In the genomic region with DNA sequence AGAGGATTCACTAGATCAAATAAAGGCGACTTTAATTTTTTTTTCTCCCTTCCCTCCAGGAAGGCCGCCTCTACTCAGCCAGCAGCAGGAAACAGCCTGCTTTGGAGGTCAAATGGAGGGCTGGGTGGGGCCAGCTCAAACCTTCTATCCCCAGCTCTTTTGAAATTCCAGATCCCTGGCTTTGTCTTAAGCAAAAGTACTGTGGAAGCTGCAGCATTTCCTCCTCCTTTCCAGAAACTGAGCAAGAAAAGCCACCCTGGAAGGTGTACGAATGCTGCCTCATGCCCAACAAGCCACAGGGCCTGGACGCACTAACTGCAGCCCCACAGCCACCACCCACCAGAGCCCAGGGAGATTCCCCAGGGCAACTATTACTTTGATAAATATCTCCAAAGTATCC, we compare ENCODE assay signal across 1 cellular context.
TF ChIP-seq lines count a peak whose summit lies in the region.

No MANE protein-coding gene starts in this region.

TF ChIP-seq in HepG2, 621 proteins besides CTCF, POLR2A, EP300 and RAD21 (continued from another document):
- TF ChIP-seq GLMP (CRISPR knock-in tag; IDR thresholded peaks at IDR 0.05; ENCODE audit: borderline replicate concordance) (no peak), ZNF350 (CRISPR knock-in tag; IDR thresholded peaks at IDR 0.05; ENCODE audit: borderline replicate concordance, low read depth) (no peak), ZFP36L1 (CRISPR knock-in tag; IDR thresholded peaks at IDR 0.05) (no peak), ZFP82 (CRISPR knock-in tag; IDR thresholded peaks at IDR 0.05; ENCODE audit: borderline replicate concordance) (no peak), ZNF660 (CRISPR knock-in tag; IDR thresholded peaks at IDR 0.05; ENCODE audit: borderline replicate concordance, low read depth) (no peak), ZNF503 (CRISPR knock-in tag; IDR thresholded peaks at IDR 0.05) (no peak), CENPT (CRISPR knock-in tag; IDR thresholded peaks at IDR 0.05; ENCODE audit: low read depth) (no peak)
- TF ChIP-seq, protein P1, sequence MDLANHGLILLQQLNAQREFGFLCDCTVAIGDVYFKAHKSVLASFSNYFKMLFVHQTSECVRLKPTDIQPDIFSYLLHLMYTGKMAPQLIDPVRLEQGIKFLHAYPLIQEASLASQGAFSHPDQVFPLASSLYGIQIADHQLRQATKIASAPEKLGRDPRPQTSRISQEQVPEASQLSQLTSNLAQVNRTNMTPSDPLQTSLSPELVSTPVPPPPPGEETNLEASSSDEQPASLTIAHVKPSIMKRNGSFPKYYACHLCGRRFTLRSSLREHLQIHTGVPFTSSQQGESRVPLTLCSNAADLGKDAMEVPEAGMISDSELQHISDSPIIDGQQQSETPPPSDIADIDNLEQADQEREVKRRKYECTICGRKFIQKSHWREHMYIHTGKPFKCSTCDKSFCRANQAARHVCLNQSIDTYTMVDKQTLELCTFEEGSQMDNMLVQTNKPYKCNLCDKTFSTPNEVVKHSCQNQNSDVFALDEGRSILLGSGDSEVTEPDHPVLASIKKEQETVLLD (CRISPR knock-in tag; IDR thresholded peaks at IDR 0.05; ENCODE audit: low read depth) = no peak
- TF ChIP-seq, protein P2, sequence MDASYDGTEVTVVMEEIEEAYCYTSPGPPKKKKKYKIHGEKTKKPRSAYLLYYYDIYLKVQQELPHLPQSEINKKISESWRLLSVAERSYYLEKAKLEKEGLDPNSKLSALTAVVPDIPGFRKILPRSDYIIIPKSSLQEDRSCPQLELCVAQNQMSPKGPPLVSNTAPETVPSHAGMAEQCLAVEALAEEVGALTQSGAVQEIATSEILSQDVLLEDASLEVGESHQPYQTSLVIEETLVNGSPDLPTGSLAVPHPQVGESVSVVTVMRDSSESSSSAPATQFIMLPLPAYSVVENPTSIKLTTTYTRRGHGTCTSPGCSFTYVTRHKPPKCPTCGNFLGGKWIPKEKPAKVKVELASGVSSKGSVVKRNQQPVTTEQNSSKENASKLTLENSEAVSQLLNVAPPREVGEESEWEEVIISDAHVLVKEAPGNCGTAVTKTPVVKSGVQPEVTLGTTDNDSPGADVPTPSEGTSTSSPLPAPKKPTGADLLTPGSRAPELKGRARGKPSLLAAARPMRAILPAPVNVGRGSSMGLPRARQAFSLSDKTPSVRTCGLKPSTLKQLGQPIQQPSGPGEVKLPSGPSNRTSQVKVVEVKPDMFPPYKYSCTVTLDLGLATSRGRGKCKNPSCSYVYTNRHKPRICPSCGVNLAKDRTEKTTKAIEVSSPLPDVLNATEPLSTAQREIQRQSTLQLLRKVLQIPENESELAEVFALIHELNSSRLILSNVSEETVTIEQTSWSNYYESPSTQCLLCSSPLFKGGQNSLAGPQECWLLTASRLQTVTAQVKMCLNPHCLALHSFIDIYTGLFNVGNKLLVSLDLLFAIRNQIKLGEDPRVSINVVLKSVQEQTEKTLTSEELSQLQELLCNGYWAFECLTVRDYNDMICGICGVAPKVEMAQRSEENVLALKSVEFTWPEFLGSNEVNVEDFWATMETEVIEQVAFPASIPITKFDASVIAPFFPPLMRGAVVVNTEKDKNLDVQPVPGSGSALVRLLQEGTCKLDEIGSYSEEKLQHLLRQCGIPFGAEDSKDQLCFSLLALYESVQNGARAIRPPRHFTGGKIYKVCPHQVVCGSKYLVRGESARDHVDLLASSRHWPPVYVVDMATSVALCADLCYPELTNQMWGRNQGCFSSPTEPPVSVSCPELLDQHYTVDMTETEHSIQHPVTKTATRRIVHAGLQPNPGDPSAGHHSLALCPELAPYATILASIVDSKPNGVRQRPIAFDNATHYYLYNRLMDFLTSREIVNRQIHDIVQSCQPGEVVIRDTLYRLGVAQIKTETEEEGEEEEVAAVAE (CRISPR knock-in tag; IDR thresholded peaks at IDR 0.05; ENCODE audit: borderline replicate concordance) = no peak
TF ChIP-seq in HepG2: peak in this region for 0.
